ENCODE assay signal across 8 cellular contexts in the genomic region with DNA sequence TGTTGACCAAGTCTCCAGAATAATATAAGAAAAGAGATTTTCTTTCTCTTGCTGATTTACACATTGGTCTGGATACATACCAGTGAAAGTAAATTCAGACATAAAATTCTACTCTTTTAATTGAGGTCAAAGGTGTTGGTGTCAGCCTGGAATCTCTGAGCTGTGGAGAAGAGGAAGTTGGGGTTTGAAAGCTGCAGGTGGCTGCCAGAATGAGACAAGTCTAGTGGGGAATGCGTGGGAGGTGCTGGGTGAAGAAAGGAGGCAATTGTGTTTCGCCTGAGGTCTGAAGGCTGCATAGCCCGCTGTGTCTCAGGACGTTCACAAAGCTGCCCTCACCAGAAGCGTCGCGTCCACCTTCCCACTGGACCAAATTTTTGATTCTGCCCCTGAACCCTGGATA. TPM values are rescaled to one million over a fixed set of nuclear protein-coding genes. Genes with fewer than 3 reads are reported as not detected.
DNase-seq lines count a peak whose midpoint lies in the region; ATAC-seq lines count a peak whose summit lies in the region.

No MANE protein-coding gene starts in this region.

- WGBS in neuronal stem cell (ENCODE audit: extremely low coverage in 2 of 2, insufficient read length in 2 of 2, insufficient replicate concordance in 1 of 2), 2 donors = no CpG with 5 or more reads among the region's 7 CpGs
- WGBS in right cardiac atrium = 46% methylated on average over 7 of the region's 7 CpGs

- intact Hi-C loops in right cardiac atrium (cut with DNase I) = no loop called here

- H3K4me3 ChIP-seq in neuronal stem cell (ENCODE audit: low read length in 2 of 2) (no peak overlapping the region), right cardiac atrium (ENCODE audit: low read length) (no peak overlapping the region)

- H3K36me3 ChIP-seq in neuronal stem cell (replicated peaks in 1 of 2; ENCODE audit: control insufficient read depth in 2 of 2, insufficient read depth in 2 of 2, low read length in 2 of 2) = no peaks in the 10 kb centered on the region

- H2AK5ac ChIP-seq in neuronal stem cell (ENCODE audit: low read depth, low read length) = no peak overlapping the region

- DNase-seq in OCI-M1 (lab: John Stamatoyannopoulos, UW) (peak; percentile 60), neuronal stem cell (ENCODE audit: low spot score) (peak; percentile 12), right cardiac atrium (no peak), globus pallidus (ENCODE audit: low spot score) (no peak), DMS 273 treated with DMSO at 0.1 percent for 48 hours (lab: John Stamatoyannopoulos, UW) (no peak), putamen (ENCODE audit: low spot score) (no peak)

- no peak overlapping the region for H3K4ac ChIP-seq in neuronal stem cell (ENCODE audit: low read length)

- H3K4me2 ChIP-seq in neuronal stem cell (ENCODE audit: insufficient read depth, low read length, poor library complexity, severe bottlenecking) = no peak overlapping the region

- H2BK15ac ChIP-seq in neuronal stem cell (ENCODE audit: low read length) = no peak overlapping the region

- H2BK120ac ChIP-seq in neuronal stem cell (ENCODE audit: low read depth, low read length) = no peak overlapping the region

- H3K27me3 ChIP-seq in neuronal stem cell (ENCODE audit: control insufficient read depth in 3 of 3, insufficient read depth in 3 of 3, low read depth in 1 of 3, low read length in 3 of 3) (no peaks in the 10 kb centered on the region), right cardiac atrium (ENCODE audit: control insufficient read depth, insufficient read depth) (no peaks in the 10 kb centered on the region)

- no peaks in the 10 kb centered on the region for H3K9me3 ChIP-seq in neuronal stem cell (replicated peaks in 1 of 2; ENCODE audit: control insufficient read depth in 2 of 2, insufficient read depth in 1 of 2, low read depth in 1 of 2, low read length in 2 of 2)
- H3K9me3 ChIP-seq in right cardiac atrium (ENCODE audit: control insufficient read depth, low read length) = no peaks in the 10 kb centered on the region

- H2BK5ac ChIP-seq in neuronal stem cell (ENCODE audit: low read length) = no peak overlapping the region

- H3K18ac ChIP-seq in neuronal stem cell (ENCODE audit: low read length) = no peak overlapping the region

- no peaks in the 10 kb centered on the region for H3K4me1 ChIP-seq in neuronal stem cell (ENCODE audit: control insufficient read depth in 2 of 2, insufficient read depth in 1 of 2, low read depth in 1 of 2, low read length in 2 of 2)
- H3K4me1 ChIP-seq in right cardiac atrium (ENCODE audit: control insufficient read depth, insufficient read depth, low read length) = no peaks in the 10 kb centered on the region

- H3K9ac ChIP-seq in neuronal stem cell (ENCODE audit: low read depth, low read length, poor library complexity) = no peak overlapping the region

- no peak overlapping the region for H3K23ac ChIP-seq in neuronal stem cell (ENCODE audit: low read depth, low read length, poor library complexity)

- no peak overlapping the region for H2BK12ac ChIP-seq in neuronal stem cell (ENCODE audit: low read length)

- H4K91ac ChIP-seq in neuronal stem cell (ENCODE audit: low read depth, low read length, poor library complexity) = no peak overlapping the region

- peak overlapping the region; percentile 20 for H3K27ac ChIP-seq in neuronal stem cell (replicated peaks; ENCODE audit: low read length)
- no peak overlapping the region for H3K27ac ChIP-seq in right cardiac atrium (ENCODE audit: low read length)

- no peak overlapping the region for H3K14ac ChIP-seq in neuronal stem cell (ENCODE audit: low read length)

- H4K8ac ChIP-seq in neuronal stem cell (ENCODE audit: low read depth, low read length) = no peak overlapping the region

- H3K79me1 ChIP-seq in neuronal stem cell (ENCODE audit: low read depth, low read length) = no peaks in the 10 kb centered on the region

- no peak overlapping the region for H2AFZ ChIP-seq in neuronal stem cell (ENCODE audit: low read length)

- ATAC-seq in GM18873 (IDR thresholded peaks at IDR 0.05; ENCODE audit: low FRiP score, unreplicated experiment) = peak; percentile 86
- ATAC-seq in HG02798 (IDR thresholded peaks at IDR 0.05; ENCODE audit: poor library complexity, unreplicated experiment) = peak; percentile 88
- ATAC-seq in right cardiac atrium = no peak

RNA-seq across cellular contexts. Expression of a gene that starts 31.2 kb away (rescaled TPM):
- polyA plus RNA-seq in neuronal stem cell (2013, experiment 1 of 2) = 0.01 TPM
- 0.06 TPM for polyA plus RNA-seq in neuronal stem cell (2013, experiment 2 of 2)
- total RNA-seq in right cardiac atrium = under 1 TPM in 2 of 4 donors, not detected in 2; 0.08 to 0.29 TPM
- 0.02 TPM for polyA plus RNA-seq in right cardiac atrium

Comparison
In these comparisons a context has a peak if more than half of its experiments do, and no peak if none do; other contexts are left out.
1. ATAC-seq: peak in GM18873 (single experiment) and HG02798 (single experiment); none in right cardiac atrium (0 of 2).
2. DNase-seq: peak in OCI-M1 (single experiment) and neuronal stem cell (single experiment); none in right cardiac atrium (0 of 3), globus pallidus (single experiment), DMS 273 treated with DMSO at 0.1 percent for 48 hours (single experiment) and putamen (single experiment).